In the genomic region with DNA sequence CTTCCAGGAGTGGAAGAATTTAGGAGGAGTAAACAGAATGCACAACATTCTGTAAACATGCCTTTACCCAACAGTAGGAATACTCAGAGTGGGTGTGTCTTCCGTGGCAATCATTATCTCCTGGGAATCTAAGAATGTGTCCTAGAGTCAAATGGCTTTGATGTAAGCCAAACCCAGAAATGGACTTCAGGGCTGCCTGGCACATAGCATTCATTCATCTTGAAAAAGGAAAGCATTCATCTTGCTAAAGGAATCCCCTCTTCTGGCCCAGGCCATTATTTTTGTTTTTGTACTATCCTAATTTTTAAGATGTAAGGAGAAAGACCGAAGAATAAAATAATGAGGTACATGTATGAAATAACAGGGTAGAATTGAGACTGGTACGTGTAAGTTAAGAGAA, we compare ENCODE assay signal across 6 cellular contexts. TPM values are rescaled to one million over a fixed set of nuclear protein-coding genes. Genes with fewer than 3 reads are reported as not detected.
"Had no signal": no experiment of that assay in that cellular context is flagged by ENCODE, and none has a peak within 500 bp of the region (broad histone marks: within the 10 kb centered on the region; RNA-seq: fewer than 3 reads in every experiment).

No MANE protein-coding gene starts in this region.

RNA-seq across cellular contexts. Expression of a gene that starts 23.2 kb away (rescaled TPM):
- total RNA-seq: NCI-H460; OCI-LY7; Right ventricle myocardium superior; T-cell; T-helper 1 cell treated with Interleukin-12 subunit alpha and Interleukin-12 subunit beta and Interleukin-4 antibody, amounts not matched to agents 30 ng/mL and 1 ng/mL, for 36 hours had no signal

RNA-seq across cellular contexts. Expression of a gene that starts 42.3 kb away (rescaled TPM):
- total RNA-seq: NCI-H460; OCI-LY7; Right ventricle myocardium superior; SJSA1; T-cell; T-helper 1 cell treated with Interleukin-12 subunit alpha and Interleukin-12 subunit beta and Interleukin-4 antibody, amounts not matched to agents 30 ng/mL and 1 ng/mL, for 36 hours had no signal
